In genomic region chr3:107957506-107957905, GRCh38 we compare ENCODE assay signal across 11 cellular contexts.
DNase-seq lines count a peak whose midpoint lies in the region; ATAC-seq and TF ChIP-seq lines count a peak whose summit lies in the region.
"Had no signal": no experiment of that assay in that cellular context is flagged by ENCODE, and none has a peak within 500 bp of the region (broad histone marks: within the 10 kb centered on the region; RNA-seq: fewer than 3 reads in every experiment).

No MANE protein-coding gene starts in this region.

- 22 to 50% (median 30%) methylated on average over 2 of the region's 2 CpGs for WGBS in heart left ventricle, 4 donors

- DNase-seq in AG04450 (ENCODE audit: low read depth, low spot score) (no peak), T-helper 17 cell (no peak), heart left ventricle (no peak), progenitor cell of endocrine pancreas (ENCODE audit: low spot score, unreplicated experiment) (no peak), SHP77 (lab: John Stamatoyannopoulos, UW) (no peak), NCI-H1436 (lab: John Stamatoyannopoulos, UW) (no peak)
- DNase-seq: AML-193, H9, NCI-H524 treated with DMSO at 0.1 percent for 48 hours had no signal

- ATAC-seq in T-helper 17 cell (no peak), heart left ventricle (peak; percentile 20 to 60 (median 40)), GM21367 (IDR thresholded peaks at IDR 0.05; ENCODE audit: unreplicated experiment) (no peak), HG03457 (IDR thresholded peaks at IDR 0.05; ENCODE audit: unreplicated experiment) (no peak)

- POLR2A ChIA-PET in AG04450 (lab: Yijun Ruan, JAX) = no interaction called here

- H3K27me3 ChIP-seq in AG04450 (ENCODE audit: control insufficient read depth, insufficient read depth, low read length) = no peaks in the 10 kb centered on the region
- no peaks in the 10 kb centered on the region for H3K27me3 ChIP-seq in heart left ventricle

- H3K4me3 ChIP-seq in AG04450 (ENCODE audit: low read depth, low read length) = peak overlapping the region; percentile 2
- H3K4me3 ChIP-seq in heart left ventricle = peak overlapping the region in 9 of 12 donors; percentile 0 to 43 (median 28)

- H3K4me1 Mint-ChIP-seq in T-helper 17 cell (peaks cover 24% of the 10 kb centered on the region), progenitor cell of endocrine pancreas (ENCODE audit: low read depth) (peaks cover 23% of the 10 kb centered on the region)

- H3K36me3 Mint-ChIP-seq in T-helper 17 cell (ENCODE audit: low read depth) (no peaks in the 10 kb centered on the region), progenitor cell of endocrine pancreas (ENCODE audit: insufficient read depth) (no peaks in the 10 kb centered on the region)

- CTCF ChIA-PET in AG04450 (lab: Charles Lee) = interaction anchor here (0.9 to 3.2 kb wide), 3 partner anchors 18 to 520 kb away, joined by 3 to 11 read pairs (median 5); no protein-coding TSS in a partner anchor

- H3K27ac Mint-ChIP-seq in T-helper 17 cell (no peak overlapping the region), progenitor cell of endocrine pancreas (peak overlapping the region; percentile 21)

- H3K4me3 Mint-ChIP-seq in T-helper 17 cell = peak overlapping the region; percentile 7
- H3K4me3 Mint-ChIP-seq in progenitor cell of endocrine pancreas (ENCODE audit: low read depth) = no peak overlapping the region
- H3K4me3 Mint-ChIP-seq: H9 had no signal

- H3K27ac ChIP-seq in AG04450 (ENCODE audit: low read depth, low read length) (no peak overlapping the region), heart left ventricle (peak overlapping the region; percentile 29 to 83 (median 69))

- H3K36me3 ChIP-seq in heart left ventricle = no peaks in the 10 kb centered on the region

- peaks cover 0 to 38% (median 17%) of the 10 kb centered on the region in 12 donors for H3K4me1 ChIP-seq in heart left ventricle

- intact Hi-C loops in heart left ventricle (cut with DNase I) = loop anchor here in 1 of 10 donors (10.0 kb wide), 1 partner anchor 257 kb away; no protein-coding TSS in a partner anchor

- TF ChIP-seq POLR2A in heart left ventricle (IDR thresholded peaks at IDR 0.05) = no peak

- H3K27me3 Mint-ChIP-seq in T-helper 17 cell (no peaks in the 10 kb centered on the region), progenitor cell of endocrine pancreas (peaks cover 5% of the 10 kb centered on the region)

- TF ChIP-seq CTCF in AG04450 (IDR thresholded peaks at IDR 0.05; ENCODE audit: low read depth, low read length) (no peak), heart left ventricle (IDR thresholded peaks at IDR 0.05) (no peak), progenitor cell of endocrine pancreas (IDR thresholded peaks at IDR 0.05; ENCODE audit: unreplicated experiment) (no peak)

- H3K9me3 Mint-ChIP-seq in progenitor cell of endocrine pancreas (ENCODE audit: low read depth) = no peaks in the 10 kb centered on the region
- H3K9me3 Mint-ChIP-seq: H9 had no signal

- H3K9me3 ChIP-seq in AG04450 (ENCODE audit: control insufficient read depth, insufficient read depth, low read length) (no peaks in the 10 kb centered on the region), T-helper 17 cell (ENCODE audit: control insufficient read depth, low read length, poor library complexity, severe bottlenecking) (no peaks in the 10 kb centered on the region), heart left ventricle (no peaks in the 10 kb centered on the region)

Comparison
In these comparisons a context has a peak if more than half of its experiments do, and no peak if none do; other contexts are left out.
1. ATAC-seq: peak in heart left ventricle (4 of 4); none in T-helper 17 cell (single experiment), GM21367 (single experiment) and HG03457 (single experiment).